ENCODE assay signal across 8 cellular contexts in genomic region chr4:109803924-109804571, GRCh38. TPM values are rescaled to one million over a fixed set of nuclear protein-coding genes. Genes with fewer than 3 reads are reported as not detected.
DNase-seq lines count a peak whose midpoint lies in the region; ATAC-seq and TF ChIP-seq lines count a peak whose summit lies in the region.

No MANE protein-coding gene starts in this region.

- H3K36me3 Mint-ChIP-seq in CD4-positive, alpha-beta memory T cell, result no peaks in the 10 kb centered on the region

- no peak overlapping the region for H3K4me3 Mint-ChIP-seq in CD4-positive, alpha-beta memory T cell

- peak in 3 of 5 donors; percentile 16 to 29 (median 26) for DNase-seq in CD4-positive, alpha-beta memory T cell
- peak; percentile 73 for DNase-seq in OCI-M1 (lab: John Stamatoyannopoulos, UW)
- peak; percentile 29 for DNase-seq in epithelial cell of proximal tubule (ENCODE audit: low read depth)
- DNase-seq in NCI-H187 treated with DMSO at 0.1 percent for 48 hours (lab: John Stamatoyannopoulos, UW), result no peak
- no peak for DNase-seq in NCI-H2029 (lab: John Stamatoyannopoulos, UW)

- H3K79me2 ChIP-seq in parathyroid adenoma, result no peaks in the 10 kb centered on the region

- no peaks in the 10 kb centered on the region for H3K36me3 ChIP-seq in CD4-positive, alpha-beta memory T cell (ENCODE audit: insufficient read depth, low read length)
- H3K36me3 ChIP-seq in parathyroid adenoma (ENCODE audit: control insufficient read depth, insufficient read depth, low read length), result no peaks in the 10 kb centered on the region

- no peaks in the 10 kb centered on the region for H3K9me3 Mint-ChIP-seq in CD4-positive, alpha-beta memory T cell

- no peaks in the 10 kb centered on the region for H3K4me1 Mint-ChIP-seq in CD4-positive, alpha-beta memory T cell

- peaks cover 0 to 1% of the 10 kb centered on the region in 2 donors for H3K27me3 Mint-ChIP-seq in CD4-positive, alpha-beta memory T cell

- H3K9me3 ChIP-seq in CD4-positive, alpha-beta memory T cell (ENCODE audit: control insufficient read depth in 1 of 2, low read length in 2 of 2), result no peaks in the 10 kb centered on the region
- H3K9me3 ChIP-seq in parathyroid adenoma (ENCODE audit: control insufficient read depth, low read length), result no peaks in the 10 kb centered on the region

- H3K4me1 ChIP-seq in CD4-positive, alpha-beta memory T cell (ENCODE audit: insufficient read depth, low read length), result no peaks in the 10 kb centered on the region
- no peaks in the 10 kb centered on the region for H3K4me1 ChIP-seq in parathyroid adenoma

- H3K4me2 ChIP-seq in parathyroid adenoma (ENCODE audit: low read length), result no peak overlapping the region

- H3K27me3 ChIP-seq in CD4-positive, alpha-beta memory T cell (ENCODE audit: insufficient read depth, low read length), result no peaks in the 10 kb centered on the region
- H3K27me3 ChIP-seq in parathyroid adenoma (ENCODE audit: control insufficient read depth, insufficient read depth, low read length), result no peaks in the 10 kb centered on the region

- H3K27ac Mint-ChIP-seq in CD4-positive, alpha-beta memory T cell, result no peak overlapping the region

- H3K27ac ChIP-seq in CD4-positive, alpha-beta memory T cell (ENCODE audit: low read depth, low read length), result no peak overlapping the region
- no peak overlapping the region for H3K27ac ChIP-seq in parathyroid adenoma

- no peak overlapping the region for H2AFZ ChIP-seq in parathyroid adenoma

- ATAC-seq in GM18508 (IDR thresholded peaks at IDR 0.05; ENCODE audit: insufficient read depth, unreplicated experiment), result peak; percentile 55
- ATAC-seq in HG03135 (IDR thresholded peaks at IDR 0.05; ENCODE audit: unreplicated experiment), result peak; percentile 77

- H3K4me3 ChIP-seq in CD4-positive, alpha-beta memory T cell (ENCODE audit: low read length in 2 of 2), result no peak overlapping the region
- H3K4me3 ChIP-seq in epithelial cell of proximal tubule (ENCODE audit: low read depth, low read length) (no peak overlapping the region), parathyroid adenoma (ENCODE audit: low read depth, low read length) (no peak overlapping the region)

- CTCF ChIA-PET in CD4-positive, alpha-beta memory T cell (lab: Charles Lee; ENCODE audit: partially characterized antibody), result interaction anchor here (0.5 to 3.0 kb wide), 15 partner anchors 9 to 1120 kb away, joined by 3 to 18 read pairs (median 4); partner anchors contain the start of genes CASP6 and SEC24B

- H3K9ac ChIP-seq in parathyroid adenoma, result no peak overlapping the region

- POLR2A ChIA-PET in CD4-positive, alpha-beta memory T cell (lab: Charles Lee; ENCODE audit: partially characterized antibody), result no interaction called here

- intact Hi-C loops in CD4-positive, alpha-beta memory T cell (cut with micrococcal nuclease), result loop anchor here (1.0 kb wide), 2 partner anchors 377 to 382 kb away; no protein-coding TSS in a partner anchor

- TF ChIP-seq CTCF in epithelial cell of proximal tubule (conservative IDR thresholded peaks at IDR 0.05; ENCODE audit: low read depth, low read length) (peak; percentile 72), parathyroid adenoma (IDR thresholded peaks at IDR 0.05) (peak; percentile 27)

RNA-seq across cellular contexts. Expression of gene CFI, which starts 2.2 kb away (rescaled TPM):
- total RNA-seq in CD4-positive, alpha-beta memory T cell, result not detected
- polyA plus RNA-seq in CD4-positive, alpha-beta memory T cell, result not detected
- total RNA-seq in epithelial cell of proximal tubule, result 2.6 and 5.8 TPM in 2 replicates

RNA-seq across cellular contexts. Expression of gene GAR1, which starts 11.5 kb away (rescaled TPM):
- 10 to 100 TPM; 13.7 to 14.1 TPM for total RNA-seq in CD4-positive, alpha-beta memory T cell
- 10 to 100 TPM; 10.4 to 22.6 TPM for polyA plus RNA-seq in CD4-positive, alpha-beta memory T cell
- total RNA-seq in epithelial cell of proximal tubule, result 12.7 and 27.7 TPM in 2 replicates

RNA-seq across cellular contexts. Expression of gene RRH, which starts 23.7 kb away (rescaled TPM):
- total RNA-seq in CD4-positive, alpha-beta memory T cell, result under 1 TPM in 1 of 2 experiments, not detected in 1; 0.30 TPM
- polyA plus RNA-seq in CD4-positive, alpha-beta memory T cell, result not detected
- not detected in 2 replicates for total RNA-seq in epithelial cell of proximal tubule

RNA-seq across cellular contexts. Expression of gene LRIT3, which starts 43.9 kb away (rescaled TPM):
- under 1 TPM; 0.26 to 0.33 TPM for total RNA-seq in CD4-positive, alpha-beta memory T cell
- polyA plus RNA-seq in CD4-positive, alpha-beta memory T cell, result not detected
- under 0.01 TPM in 1 of 2 replicates, not detected in the other for total RNA-seq in epithelial cell of proximal tubule

Comparison
In these comparisons a context has a peak if more than half of its experiments do, and no peak if none do; other contexts are left out.
1. DNase-seq: peak in CD4-positive, alpha-beta memory T cell (3 of 5), OCI-M1 (single experiment) and epithelial cell of proximal tubule (single experiment); none in NCI-H187 treated with DMSO at 0.1 percent for 48 hours (single experiment) and NCI-H2029 (single experiment).